Comparison of ENCODE assay signal across 1 cellular context in genomic region chr12:74889563-74890236, GRCh38.
TF ChIP-seq lines count a peak whose summit lies in the region.

No MANE protein-coding gene starts in this region.

TF ChIP-seq in WTC11, 78 proteins besides CTCF, POLR2A, EP300 and RAD21 (continued from another document):
- TF ChIP-seq FOXP4 (CRISPR knock-in tag; IDR thresholded peaks at IDR 0.05) (no peak), ELF4 (CRISPR knock-in tag; IDR thresholded peaks at IDR 0.05; ENCODE audit: low read depth) (no peak), CREB1 (CRISPR knock-in tag; IDR thresholded peaks at IDR 0.05) (no peak), ATF6 (CRISPR knock-in tag; IDR thresholded peaks at IDR 0.05) (no peak)
